ENCODE assay signal across 6 cellular contexts in the genomic region with DNA sequence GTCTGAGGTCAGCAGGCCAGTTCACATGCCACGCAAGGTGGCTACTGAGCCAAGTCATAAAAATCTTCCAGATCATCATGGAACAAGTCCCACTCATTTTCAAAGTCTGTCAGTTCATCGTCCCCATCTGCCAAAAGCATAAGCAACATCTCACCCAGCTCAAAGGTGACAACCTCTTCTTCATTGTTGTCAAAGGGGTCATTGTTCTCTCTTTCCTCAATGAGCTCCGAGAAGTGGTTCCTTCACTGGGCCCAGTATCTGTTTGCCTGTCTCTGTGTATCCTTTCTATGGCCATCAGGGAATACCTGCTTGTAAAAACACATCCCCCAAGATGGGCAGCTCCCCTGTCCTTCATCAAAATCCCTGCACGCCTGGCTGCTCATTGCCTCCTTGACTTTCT. TPM values are rescaled to one million over a fixed set of nuclear protein-coding genes. Genes with fewer than 3 reads are reported as not detected.
"Had no signal": no experiment of that assay in that cellular context is flagged by ENCODE, and none has a peak within 500 bp of the region (broad histone marks: within the 10 kb centered on the region; RNA-seq: fewer than 3 reads in every experiment).

No MANE protein-coding gene starts in this region.

- H3K4me3 ChIP-seq: K562 had no signal

- ATAC-seq: K562 had no signal

- FAIRE-seq: K562 had no signal

- DNase-seq: IMR-90, KBM-7 had no signal

- H3K27ac ChIP-seq: HL-60 had no signal

RNA-seq across cellular contexts. Expression of gene ZNF334, which starts 49.5 kb away (rescaled TPM):
- total RNA-seq: HT1080 had no signal
- polyA plus RNA-seq: IgD-negative memory B cell had no signal
